25 cellular contexts compared by ENCODE assay signal in genomic region chr17:18994626-18995025, GRCh38. TPM values are rescaled to one million over a fixed set of nuclear protein-coding genes. Genes with fewer than 3 reads are reported as not detected.
DNase-seq lines count a peak whose midpoint lies in the region; ATAC-seq and TF ChIP-seq lines count a peak whose summit lies in the region.
"Had no signal": no experiment of that assay in that cellular context is flagged by ENCODE, and none has a peak within 500 bp of the region (broad histone marks: within the 10 kb centered on the region; RNA-seq: fewer than 3 reads in every experiment).

No MANE protein-coding gene starts in this region.

- TF ChIP-seq CTCF in Caco-2 (IDR thresholded peaks at IDR 0.05; ENCODE audit: insufficient read depth in 1 of 2, low read depth in 1 of 2, low read length in 1 of 2, severe bottlenecking in 1 of 2, unreplicated experiment in 1 of 2), result no peak
- TF ChIP-seq CTCF in WTC11 (IDR thresholded peaks at IDR 0.05), result no peak
- no peak for TF ChIP-seq CTCF in fibroblast of lung (conservative IDR thresholded peaks at IDR 0.05 in 1 of 2, IDR thresholded peaks at IDR 0.05 in 1 of 2; ENCODE audit: low read depth in 1 of 2, low read length in 2 of 2)
- no peak for TF ChIP-seq CTCF in mesothelial cell of epicardium (IDR thresholded peaks at IDR 0.05; ENCODE audit: unreplicated experiment)
- TF ChIP-seq CTCF in colonic mucosa (IDR thresholded peaks at IDR 0.05), result no peak
- TF ChIP-seq CTCF in right lobe of liver (IDR thresholded peaks at IDR 0.05), result no peak

- no peaks in the 10 kb centered on the region for H3K27me3 ChIP-seq in Caco-2 (replicated peaks; ENCODE audit: control insufficient read depth, insufficient read depth, low read length)
- no peaks in the 10 kb centered on the region for H3K27me3 ChIP-seq in fibroblast of lung (ENCODE audit: control insufficient read depth, insufficient read depth, low read length)
- H3K27me3 ChIP-seq in colonic mucosa, result no peaks in the 10 kb centered on the region
- H3K27me3 ChIP-seq in right lobe of liver, result no peaks in the 10 kb centered on the region

- BruUV-seq in Caco-2 (replicated peaks; lab: Mats Ljungman, UMichigan), result no TSS peak

- POLR2A ChIA-PET in Caco-2 (lab: Charles Lee), result no interaction called here
- POLR2A ChIA-PET in WTC11 (lab: Charles Lee), result no interaction called here

- H3K9ac ChIP-seq in fibroblast of lung (ENCODE audit: insufficient read depth, low read length), result no peak overlapping the region
- H3K9ac ChIP-seq in colonic mucosa (ENCODE audit: low read depth in 2 of 2, low read length in 2 of 2), result peak overlapping the region in 1 of 2 donors; percentile 32

- H3K4me1 Mint-ChIP-seq in Caco-2 (ENCODE audit: low read depth, unreplicated experiment) (peaks cover 6% of the 10 kb centered on the region), WTC11 (peaks cover 7% of the 10 kb centered on the region), mesothelial cell of epicardium (peaks cover 9% of the 10 kb centered on the region)

- H3K4me1 ChIP-seq in Caco-2 (peaks cover 8% of the 10 kb centered on the region), fibroblast of lung (ENCODE audit: control insufficient read depth, extremely low read depth, insufficient read depth, low read length) (peaks cover 9% of the 10 kb centered on the region), colonic mucosa (no peaks in the 10 kb centered on the region), right lobe of liver (peaks cover 0 to 17% (median 3%) of the 10 kb centered on the region in 4 donors)

- H3K9me3 Mint-ChIP-seq in Caco-2 (ENCODE audit: unreplicated experiment), result peaks cover 14% of the 10 kb centered on the region
- H3K9me3 Mint-ChIP-seq in WTC11, result peaks cover 9% of the 10 kb centered on the region
- peaks cover 13% of the 10 kb centered on the region for H3K9me3 Mint-ChIP-seq in mesothelial cell of epicardium

- H3K27ac Mint-ChIP-seq in Caco-2 (ENCODE audit: unreplicated experiment) (peak overlapping the region; percentile 51), WTC11 (peak overlapping the region; percentile 92; the same call in 1 of the 2 replicates), mesothelial cell of epicardium (peak overlapping the region; percentile 93)
- H3K27ac Mint-ChIP-seq: CD4-positive, CD25-positive, alpha-beta regulatory T cell had no signal

- no peaks in the 10 kb centered on the region for H4K20me1 ChIP-seq in fibroblast of lung (ENCODE audit: control insufficient read depth, extremely low read depth, insufficient read depth, low read length)

- H3K9me3 ChIP-seq in Caco-2 (peaks cover 7% of the 10 kb centered on the region; the same call in 1 of the 2 replicates), fibroblast of lung (ENCODE audit: control insufficient read depth, insufficient read depth, low read depth, low read length) (no peaks in the 10 kb centered on the region), colonic mucosa (no peaks in the 10 kb centered on the region), right lobe of liver (no peaks in the 10 kb centered on the region)

- CTCF ChIA-PET in Caco-2 (lab: Charles Lee), result no interaction called here
- CTCF ChIA-PET in WTC11 (lab: Charles Lee), result interaction anchor here (1.4 kb wide), 1 partner anchor 34 kb away, joined by 6 read pairs; no protein-coding TSS in a partner anchor

- H3K36me3 ChIP-seq in Caco-2 (ENCODE audit: control insufficient read depth, insufficient read depth, low read length) (no peaks in the 10 kb centered on the region; the same call in none of the 2 replicates), fibroblast of lung (ENCODE audit: control insufficient read depth, insufficient read depth, low read length) (no peaks in the 10 kb centered on the region), colonic mucosa (no peaks in the 10 kb centered on the region), right lobe of liver (no peaks in the 10 kb centered on the region)

- no peak for DNase-seq in Caco-2
- no peak for DNase-seq in WTC11 (ENCODE audit: low spot score)
- DNase-seq in fibroblast of lung (ENCODE audit: low read depth in 2 of 2), result peak in 1 of 2 donors; percentile 74
- DNase-seq in mesothelial cell of epicardium (ENCODE audit: low spot score in 2 of 2, unreplicated experiment in 2 of 2), result no peak
- DNase-seq in colonic mucosa, result no peak
- no peak for DNase-seq in right lobe of liver
- DNase-seq: CD4-positive, CD25-positive, alpha-beta regulatory T cell; DMS 273 treated with DMSO at 0.1 percent for 48 hours; DMS79 treated with DMSO at 0.1 percent for 48 hours; GOT3; HCEC 1CT; KBM-7; NCI-H1092 treated with DMSO at 0.1 percent for 48 hours; NCI-H1436 treated with DMSO at 0.1 percent for 48 hours; NCI-H1930; NCI-H2227 treated with DMSO at 0.1 percent for 48 hours; NCI-H510A; PC-9; RPMI8226; SHP77 treated with DMSO at 0.1 percent for 48 hours had no signal

- intact Hi-C loops in Caco-2 (cut with micrococcal nuclease; ENCODE audit: unreplicated experiment), result no loop called here
- intact Hi-C loops in colonic mucosa (cut with DNase I), result no loop called here
- intact Hi-C loops in right lobe of liver (cut with DNase I), result no loop called here

- H3K36me3 Mint-ChIP-seq in Caco-2 (ENCODE audit: insufficient read depth, unreplicated experiment), result peaks cover 64% of the 10 kb centered on the region
- H3K36me3 Mint-ChIP-seq in WTC11, result peaks cover 21% of the 10 kb centered on the region
- H3K36me3 Mint-ChIP-seq in mesothelial cell of epicardium, result peaks cover 18% of the 10 kb centered on the region

- ATAC-seq in WTC11 (no peak), GM18868 (IDR thresholded peaks at IDR 0.05; ENCODE audit: unreplicated experiment) (no peak), right lobe of liver (no peak)
- ATAC-seq: HepG2 had no signal

- H3K27me3 Mint-ChIP-seq in Caco-2 (ENCODE audit: insufficient read depth, unreplicated experiment) (no peaks in the 10 kb centered on the region), WTC11 (ENCODE audit: low read depth) (no peaks in the 10 kb centered on the region), mesothelial cell of epicardium (ENCODE audit: low read depth) (no peaks in the 10 kb centered on the region)
- H3K27me3 Mint-ChIP-seq: CD4-positive, CD25-positive, alpha-beta regulatory T cell had no signal

- no peak overlapping the region for H3K27ac ChIP-seq in fibroblast of lung (ENCODE audit: insufficient read depth, low read length)
- H3K27ac ChIP-seq in colonic mucosa, result no peak overlapping the region
- no peak overlapping the region for H3K27ac ChIP-seq in right lobe of liver
- H3K27ac ChIP-seq: PC-9, SK-N-MC had no signal

- WGBS in right lobe of liver (ENCODE audit: insufficient coverage, low coverage, low lambda C conversion rate, missing lambda C conversion rate), result 5% methylated on average over 1 of the region's 1 CpG

- H3K4me2 ChIP-seq in fibroblast of lung (ENCODE audit: extremely low read depth, insufficient read depth, low read length), result no peak overlapping the region
- H3K4me2 ChIP-seq: PC-9 had no signal

- TF ChIP-seq POLR2A in right lobe of liver (IDR thresholded peaks at IDR 0.05), result no peak

- no peak overlapping the region for H3K4me3 ChIP-seq in Caco-2 (ENCODE audit: low read depth, low read length)
- no peak overlapping the region for H3K4me3 ChIP-seq in fibroblast of lung (replicated peaks in 1 of 4; ENCODE audit: control extremely low read depth in 1 of 4, insufficient read depth in 1 of 4, low read depth in 3 of 4, low read length in 4 of 4)
- H3K4me3 ChIP-seq in colonic mucosa, result no peak overlapping the region
- no peak overlapping the region for H3K4me3 ChIP-seq in right lobe of liver
- H3K4me3 ChIP-seq: PC-9, SK-N-MC had no signal

- peaks cover 16% of the 10 kb centered on the region for H3K79me2 ChIP-seq in fibroblast of lung (ENCODE audit: control insufficient read depth, insufficient read depth, low read length)

- peak overlapping the region; percentile 8 for H2AFZ ChIP-seq in fibroblast of lung (ENCODE audit: low read length)
- H2AFZ ChIP-seq: PC-9 had no signal

- no peak overlapping the region for H3K4me3 Mint-ChIP-seq in Caco-2 (ENCODE audit: unreplicated experiment)
- no peak overlapping the region for H3K4me3 Mint-ChIP-seq in WTC11
- H3K4me3 Mint-ChIP-seq in mesothelial cell of epicardium, result no peak overlapping the region

TF ChIP-seq in WTC11, 78 proteins besides CTCF, POLR2A, EP300 and RAD21 (continues in another document):
- no peak for TF ChIP-seq NR1H2 (CRISPR knock-in tag; IDR thresholded peaks at IDR 0.05)

RNA-seq across cellular contexts. Expression of gene FAM83G, which starts 9.9 kb away (rescaled TPM):
- total RNA-seq in Caco-2 (2022), result 24.3 and 28.1 TPM in 2 replicates
- 26.6 to 31.4 TPM (median 27.7 TPM) in 3 replicates for total RNA-seq in WTC11 (2021)
- 4.9 and 6.3 TPM in 2 replicates for total RNA-seq in fibroblast of lung
- 2.4 and 4.4 TPM in 2 replicates for polyA plus RNA-seq in fibroblast of lung
- polyA plus RNA-seq in fibroblast of lung (2012), result 3.2 and 6.7 TPM in 2 replicates
- polyA minus RNA-seq in fibroblast of lung (ENCODE audit: low replicate concordance), result 8.4 and 12.6 TPM in 2 replicates
- 14.5 to 15.0 TPM (median 15.0 TPM) in 3 replicates for total RNA-seq in mesothelial cell of epicardium
- 10 to 100 TPM; 24.4 to 24.8 TPM for total RNA-seq in colonic mucosa
- 10 to 100 TPM; 10.1 to 41.7 (median 21.5) TPM for total RNA-seq in right lobe of liver

RNA-seq across cellular contexts. Expression of gene SLC5A10, which starts 42.7 kb away (rescaled TPM):
- total RNA-seq in Caco-2 (2022), result 0.19 and 0.27 TPM in 2 replicates
- 0.09 TPM in 1 of 3 replicates, not detected in the others for total RNA-seq in WTC11 (2021)
- total RNA-seq in fibroblast of lung, result under 0.01 TPM in 1 of 2 replicates, not detected in the other
- polyA plus RNA-seq in fibroblast of lung, result not detected in 2 replicates
- not detected in 2 replicates for polyA plus RNA-seq in fibroblast of lung (2012)
- polyA minus RNA-seq in fibroblast of lung (ENCODE audit: low replicate concordance), result not detected in 2 replicates
- 0.14 to 0.25 TPM (median 0.24 TPM) in 3 replicates for total RNA-seq in mesothelial cell of epicardium
- total RNA-seq in colonic mucosa, result under 1 TPM in 1 of 2 donors, not detected in 1; 0.16 TPM
- total RNA-seq in right lobe of liver, result under 1 TPM in 2 of 6 experiments, not detected in 4; 0.07 to 0.14 TPM
- total RNA-seq: A172; CD4-positive, CD25-positive, alpha-beta regulatory T cell; HepG2; HT-29 had no signal

RNA-seq across cellular contexts. Expression of gene GRAP, which starts 52.1 kb away (rescaled TPM):
- total RNA-seq in Caco-2 (2022), result 0.50 TPM in 1 of 2 replicates, not detected in the other
- total RNA-seq in WTC11 (2021), result 0.50 to 0.59 TPM (median 0.55 TPM) in 3 replicates
- total RNA-seq in fibroblast of lung, result under 0.01 TPM in 1 of 2 replicates, not detected in the other
- polyA plus RNA-seq in fibroblast of lung, result 0.10 TPM in 1 of 2 replicates, not detected in the other
- 0.15 and 0.16 TPM in 2 replicates for polyA plus RNA-seq in fibroblast of lung (2012)
- polyA minus RNA-seq in fibroblast of lung (ENCODE audit: low replicate concordance), result not detected in 2 replicates
- total RNA-seq in mesothelial cell of epicardium, result 1.4 to 1.8 TPM (median 1.6 TPM) in 3 replicates
- total RNA-seq in colonic mucosa, result 1 to 10 TPM in 1 of 2 donors, under 1 TPM in 1; 0.93 to 1.1 TPM
- total RNA-seq in right lobe of liver, result 1 to 10 TPM; 2.6 to 6.1 (median 4.2) TPM
- total RNA-seq: A172 had no signal
